Comparison of ENCODE assay signal across 1 cellular context in genomic region chr7:55254596-55255500, GRCh38.
TF ChIP-seq lines count a peak whose summit lies in the region.

No MANE protein-coding gene starts in this region.

TF ChIP-seq in HepG2, 621 proteins besides CTCF, POLR2A, EP300 and RAD21 (continued from another document and continues in another):
- TF ChIP-seq ZNF639 (CRISPR knock-in tag; conservative IDR thresholded peaks at IDR 0.05), result peak; percentile 66; the same call in 1 of the 2 replicates
- TF ChIP-seq ESRRA (CRISPR knock-in tag; IDR thresholded peaks at IDR 0.05; ENCODE audit: low read depth), result 0 out of 2 replicates have a peak, but pooled peaks have one; percentile 35
- no peak for TF ChIP-seq ONECUT2 (CRISPR knock-in tag; IDR thresholded peaks at IDR 0.05)
- TF ChIP-seq ZFY (CRISPR knock-in tag; IDR thresholded peaks at IDR 0.05), result no peak; the same call in 1 of the 2 replicates
- TF ChIP-seq SIX1 (CRISPR knock-in tag; IDR thresholded peaks at IDR 0.05; ENCODE audit: borderline replicate concordance), result 0 out of 2 replicates have a peak, but pooled peaks have one; percentile 14
- no peak for TF ChIP-seq ZMAT5 (CRISPR knock-in tag; IDR thresholded peaks at IDR 0.05; ENCODE audit: borderline replicate concordance, low read depth)
- TF ChIP-seq ZFP36 (IDR thresholded peaks at IDR 0.05; ENCODE audit: borderline replicate concordance, low read depth, low read length, partially characterized antibody), result no peak
- peak; percentile 55; the same call in 1 of the 2 replicates for TF ChIP-seq ZSCAN29 (CRISPR knock-in tag; conservative IDR thresholded peaks at IDR 0.05)
- peak; percentile 10; the same call in 1 of the 2 replicates for TF ChIP-seq HDAC2 (CRISPR knock-in tag; IDR thresholded peaks at IDR 0.05)
- TF ChIP-seq MAFK (conservative IDR thresholded peaks at IDR 0.05 in 1 of 2, IDR thresholded peaks at IDR 0.05 in 1 of 2; ENCODE audit: low read length in 2 of 2), result no peak
- TF ChIP-seq ZNF501 (CRISPR knock-in tag; IDR thresholded peaks at IDR 0.05), result no peak
- TF ChIP-seq HNF4A (CRISPR knock-in tag; IDR thresholded peaks at IDR 0.05), result no peak
- TF ChIP-seq ZFP91 (CRISPR knock-in tag; IDR thresholded peaks at IDR 0.05; ENCODE audit: borderline replicate concordance), result peak; percentile 73; the same call in 1 of the 2 replicates
- no peak for TF ChIP-seq ZBTB1 (CRISPR knock-in tag; IDR thresholded peaks at IDR 0.05; ENCODE audit: borderline replicate concordance)
- no peak for TF ChIP-seq GLMP (CRISPR knock-in tag; IDR thresholded peaks at IDR 0.05; ENCODE audit: borderline replicate concordance)
- TF ChIP-seq CHCHD3 (CRISPR knock-in tag; IDR thresholded peaks at IDR 0.05), result peak; percentile 44; the same call in 1 of the 2 replicates
- TF ChIP-seq MAFG (CRISPR knock-in tag; IDR thresholded peaks at IDR 0.05), result no peak
- no peak for TF ChIP-seq SOX13 (IDR thresholded peaks at IDR 0.05)
- no peak; a peak in 1 of 4 replicates for TF ChIP-seq SOX13 (CRISPR knock-in tag; conservative IDR thresholded peaks at IDR 0.05 in 1 of 2, IDR thresholded peaks at IDR 0.05 in 1 of 2)
- no peak for TF ChIP-seq LRRFIP1 (CRISPR knock-in tag; conservative IDR thresholded peaks at IDR 0.05)
- TF ChIP-seq ZFP90 (CRISPR knock-in tag; IDR thresholded peaks at IDR 0.05; ENCODE audit: borderline replicate concordance), result no peak; the same call in 1 of the 2 replicates
- TF ChIP-seq THAP11 (CRISPR knock-in tag; IDR thresholded peaks at IDR 0.05), result no peak
- TF ChIP-seq ZNF296 (CRISPR knock-in tag; conservative IDR thresholded peaks at IDR 0.05), result no peak
- no peak for TF ChIP-seq MBD4 (IDR thresholded peaks at IDR 0.05; ENCODE audit: borderline replicate concordance, low read length)
- no peak for TF ChIP-seq ZFP41 (CRISPR knock-in tag; IDR thresholded peaks at IDR 0.05; ENCODE audit: borderline replicate concordance)
- no peak for TF ChIP-seq PTBP1 (IDR thresholded peaks at IDR 0.05; ENCODE audit: low read depth, low read length, poor library complexity, severe bottlenecking)
- no peak for TF ChIP-seq SNRNP70 (IDR thresholded peaks at IDR 0.05; ENCODE audit: low read depth, low read length)
- TF ChIP-seq KMT2B (CRISPR knock-in tag; IDR thresholded peaks at IDR 0.05), result no peak
- TF ChIP-seq ZKSCAN5 (CRISPR knock-in tag; IDR thresholded peaks at IDR 0.05), result no peak
- TF ChIP-seq HIVEP1 (CRISPR knock-in tag; IDR thresholded peaks at IDR 0.05), result no peak; the same call in 1 of the 2 replicates
- TF ChIP-seq POGZ (CRISPR knock-in tag; IDR thresholded peaks at IDR 0.05), result peak; percentile 51; the same call in 1 of the 2 replicates
- TF ChIP-seq SP2 (CRISPR knock-in tag; IDR thresholded peaks at IDR 0.05), result no peak
- no peak for TF ChIP-seq FLYWCH1 (CRISPR knock-in tag; IDR thresholded peaks at IDR 0.05)
- no peak for TF ChIP-seq THYN1 (CRISPR knock-in tag; IDR thresholded peaks at IDR 0.05; ENCODE audit: borderline replicate concordance, low read depth)
- TF ChIP-seq FOXC1 (CRISPR knock-in tag; IDR thresholded peaks at IDR 0.05; ENCODE audit: borderline replicate concordance), result peak; percentile 58; the same call in 1 of the 2 replicates
- TF ChIP-seq SAP130 (CRISPR knock-in tag; IDR thresholded peaks at IDR 0.05; ENCODE audit: low read depth), result peak; percentile 38; the same call in 1 of the 2 replicates
- no peak for TF ChIP-seq ZNF225 (CRISPR knock-in tag; IDR thresholded peaks at IDR 0.05)
- TF ChIP-seq PPARG (CRISPR knock-in tag; conservative IDR thresholded peaks at IDR 0.05), result no peak
- no peak for TF ChIP-seq ATF7 (IDR thresholded peaks at IDR 0.05)
- 0 out of 2 replicates have a peak, but pooled peaks have one; percentile 14 for TF ChIP-seq ATF7 (CRISPR knock-in tag; IDR thresholded peaks at IDR 0.05)
- TF ChIP-seq ZNF543 (CRISPR knock-in tag; IDR thresholded peaks at IDR 0.05), result no peak; the same call in 1 of the 2 replicates
- TF ChIP-seq GPN1 (CRISPR knock-in tag; IDR thresholded peaks at IDR 0.05; ENCODE audit: borderline replicate concordance), result no peak
- TF ChIP-seq TARDBP (CRISPR knock-in tag; IDR thresholded peaks at IDR 0.05), result peak; percentile 43; the same call in 1 of the 2 replicates
- TF ChIP-seq TAF15 (IDR thresholded peaks at IDR 0.05; ENCODE audit: low read depth, low read length, poor library complexity, severe bottlenecking), result no peak
- TF ChIP-seq CHD2 (IDR thresholded peaks at IDR 0.05; ENCODE audit: low read depth, low read length), result 0 out of 2 replicates have a peak, but pooled peaks have one; percentile 11
- no peak for TF ChIP-seq ZNF362 (CRISPR knock-in tag; IDR thresholded peaks at IDR 0.05; ENCODE audit: borderline replicate concordance)
- TF ChIP-seq ZBTB14 (CRISPR knock-in tag; IDR thresholded peaks at IDR 0.05), result no peak
- peak; percentile 66; the same call in 1 of the 2 replicates for TF ChIP-seq ZNF672 (CRISPR knock-in tag; IDR thresholded peaks at IDR 0.05)
- peak; percentile 78; the same call in 1 of the 2 replicates for TF ChIP-seq ZSCAN25 (CRISPR knock-in tag; IDR thresholded peaks at IDR 0.05)
- no peak for TF ChIP-seq HDAC6 (IDR thresholded peaks at IDR 0.05; ENCODE audit: low read depth, low read length)
- TF ChIP-seq ZNF513 (CRISPR knock-in tag; conservative IDR thresholded peaks at IDR 0.05), result no peak
- 0 out of 2 replicates have a peak, but pooled peaks have one; percentile 30 for TF ChIP-seq NCOA1 (CRISPR knock-in tag; IDR thresholded peaks at IDR 0.05)
- peak; percentile 62; the same call in 1 of the 2 replicates for TF ChIP-seq SALL1 (CRISPR knock-in tag; IDR thresholded peaks at IDR 0.05)
- peak; percentile 87 for TF ChIP-seq ZSCAN22 (CRISPR knock-in tag; IDR thresholded peaks at IDR 0.05)
- TF ChIP-seq ZNF678 (CRISPR knock-in tag; IDR thresholded peaks at IDR 0.05), result no peak
- TF ChIP-seq ZNF562 (CRISPR knock-in tag; IDR thresholded peaks at IDR 0.05; ENCODE audit: borderline replicate concordance), result no peak
- TF ChIP-seq SNAPC4 (CRISPR knock-in tag; IDR thresholded peaks at IDR 0.05), result no peak
- TF ChIP-seq ZNF44 (CRISPR knock-in tag; IDR thresholded peaks at IDR 0.05), result no peak
